Comparison of ENCODE assay signal across 14 cellular contexts in the genomic region with DNA sequence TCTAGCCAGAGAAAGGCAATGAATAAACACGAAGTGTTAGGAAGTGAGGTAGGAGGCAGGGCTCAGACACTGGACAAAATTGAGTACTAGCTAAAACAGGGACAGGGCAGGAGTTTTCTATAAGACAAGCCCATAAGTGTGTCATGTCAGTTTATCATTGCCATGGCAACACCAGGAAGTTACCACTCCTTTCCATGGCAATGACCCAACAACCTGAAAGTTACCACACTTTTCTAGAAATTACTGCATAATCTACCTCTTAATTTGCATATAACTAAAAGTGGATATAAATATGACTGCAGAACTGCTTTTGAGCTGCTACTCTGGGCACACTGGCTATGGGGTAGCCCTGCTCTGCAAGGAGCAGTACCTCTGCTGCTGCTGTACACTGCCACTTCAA.
A peak's percentile ranks its signal among the peaks of the same experiment; 100 is the strongest.
DNase-seq lines count a peak whose midpoint lies in the region; ATAC-seq and TF ChIP-seq lines count a peak whose summit lies in the region.
"Had no signal": no experiment of that assay in that cellular context is flagged by ENCODE, and none has a peak within 500 bp of the region (broad histone marks: within the 10 kb centered on the region; RNA-seq: fewer than 3 reads in every experiment).

No MANE protein-coding gene starts in this region.

- TF ChIP-seq CTCF in lower lobe of right lung (IDR thresholded peaks at IDR 0.05) = no peak

- no peak overlapping the region for H3K27ac ChIP-seq in lower lobe of right lung
- H3K27ac ChIP-seq: 22Rv1 had no signal

- no peaks in the 10 kb centered on the region for H3K36me3 ChIP-seq in lower lobe of right lung

- H3K4me3 ChIP-seq in lower lobe of right lung = no peak overlapping the region

- ATAC-seq in HG02571 (IDR thresholded peaks at IDR 0.05; ENCODE audit: unreplicated experiment) (peak; percentile 67), HG03432 (IDR thresholded peaks at IDR 0.05; ENCODE audit: unreplicated experiment) (peak; percentile 98), lower lobe of right lung (peak; percentile 49 to 59)

- intact Hi-C loops in lower lobe of right lung (cut with DNase I) = no loop called here

- no peaks in the 10 kb centered on the region for H3K4me1 ChIP-seq in lower lobe of right lung

- no peaks in the 10 kb centered on the region for H3K27me3 ChIP-seq in lower lobe of right lung (ENCODE audit: low read depth)

- DNase-seq in DMS 273 (lab: John Stamatoyannopoulos, UW; ENCODE audit: unreplicated experiment) (peak; percentile 6), DMS 273 treated with DMSO at 0.1 percent for 48 hours (lab: John Stamatoyannopoulos, UW) (no peak), lower lobe of right lung (no peak), GDM1 (lab: John Stamatoyannopoulos, UW) (no peak), NOMO-1 (lab: John Stamatoyannopoulos, UW; ENCODE audit: unreplicated experiment in 2 of 2) (no peak)
- no peak for DNase-seq in effector CD8-positive, alpha-beta T cell (lab: John Stamatoyannopoulos, UW)
- DNase-seq: activated CD4-positive, alpha-beta memory T cell treated with anti-CD3 and anti-CD28 coated beads for 36 hours; EL; HFFc6; NCI-H187 treated with DMSO at 0.1 percent for 48 hours; SHP77 treated with DMSO at 0.1 percent for 48 hours had no signal

- no peaks in the 10 kb centered on the region for H3K9me3 ChIP-seq in lower lobe of right lung
